Comparison of ENCODE assay signal across 27 cellular contexts in genomic region chr4:183558873-183559272, GRCh38.
"Had no signal": no experiment of that assay in that cellular context is flagged by ENCODE, and none has a peak within 500 bp of the region (broad histone marks: within the 10 kb centered on the region; RNA-seq: fewer than 3 reads in every experiment).

No MANE protein-coding gene starts in this region.

- H3K4me3 ChIP-seq: dorsolateral prefrontal cortex, esophagus muscularis mucosa, gastroesophageal sphincter, heart left ventricle, lower lobe of right lung, psoas muscle, sigmoid colon, spleen, testis, tibial artery had no signal

- FAIRE-seq: colon, islet of Langerhans had no signal

- H3K36me3 ChIP-seq: esophagus muscularis mucosa, gastroesophageal sphincter, heart left ventricle, lower lobe of right lung, sigmoid colon, spleen, tibial artery had no signal

- H3K9me3 ChIP-seq: esophagus muscularis mucosa, gastroesophageal sphincter, heart left ventricle, lower lobe of right lung, psoas muscle, sigmoid colon, spleen, testis, tibial artery had no signal

- ATAC-seq: foreskin keratinocyte; gastroesophageal sphincter; heart left ventricle; left colon; left ventricle myocardium superior; lower lobe of right lung; natural killer cell treated with Interleukin-12 subunit alpha and Interleukin-12 subunit beta and Interleukin-15 and Interleukin-18, amount 100 ng/mL, for 72 hours; psoas muscle; right cardiac atrium; stimulated activated memory B cell treated with anti-CD40 and anti-IgM and Interleukin-4, amounts not matched to agents 10 μg/mL and 1 μg/mL and 100 μg/mL, for 72 hours; stimulated activated naive CD8-positive, alpha-beta T cell treated with anti-CD3 and anti-CD28 coated beads, Interleukin-15, Interleukin-2, amounts not matched to agents 100 U/mL and 50 U/mL, for 24 hours had no signal

- DNase-seq: dorsolateral prefrontal cortex; effector CD4-positive, alpha-beta T cell; foreskin keratinocyte; heart left ventricle; hippocampal formation; kidney glomerular epithelial cell; left colon; left ventricle myocardium superior; lower lobe of right lung; naive B cell; nucleus accumbens; posterior cingulate gyrus; psoas muscle; right cardiac atrium; sigmoid colon; spleen; stimulated activated CD4-positive, alpha-beta T cell treated with anti-CD3 and anti-CD28 coated beads, Interleukin-4, amount 100 ng/mL, for 4 hours; stimulated activated naive CD8-positive, alpha-beta T cell treated with anti-CD3 and anti-CD28 coated beads, Interleukin-15, Interleukin-2, amounts not matched to agents 100 U/mL and 50 U/mL, for 24 hours; substantia nigra; testis; tibial artery had no signal

- H3K27ac ChIP-seq: dorsolateral prefrontal cortex, esophagus muscularis mucosa, foreskin keratinocyte, gastroesophageal sphincter, heart left ventricle, lower lobe of right lung, psoas muscle, sigmoid colon, spleen, testis, tibial artery had no signal

- H3K27me3 ChIP-seq: dorsolateral prefrontal cortex, esophagus muscularis mucosa, gastroesophageal sphincter, sigmoid colon, testis, tibial artery had no signal

- H3K4me1 ChIP-seq: foreskin keratinocyte, gastroesophageal sphincter, heart left ventricle, psoas muscle, sigmoid colon, spleen, tibial artery had no signal
